ENCODE assay signal across 8 cellular contexts in the genomic region with DNA sequence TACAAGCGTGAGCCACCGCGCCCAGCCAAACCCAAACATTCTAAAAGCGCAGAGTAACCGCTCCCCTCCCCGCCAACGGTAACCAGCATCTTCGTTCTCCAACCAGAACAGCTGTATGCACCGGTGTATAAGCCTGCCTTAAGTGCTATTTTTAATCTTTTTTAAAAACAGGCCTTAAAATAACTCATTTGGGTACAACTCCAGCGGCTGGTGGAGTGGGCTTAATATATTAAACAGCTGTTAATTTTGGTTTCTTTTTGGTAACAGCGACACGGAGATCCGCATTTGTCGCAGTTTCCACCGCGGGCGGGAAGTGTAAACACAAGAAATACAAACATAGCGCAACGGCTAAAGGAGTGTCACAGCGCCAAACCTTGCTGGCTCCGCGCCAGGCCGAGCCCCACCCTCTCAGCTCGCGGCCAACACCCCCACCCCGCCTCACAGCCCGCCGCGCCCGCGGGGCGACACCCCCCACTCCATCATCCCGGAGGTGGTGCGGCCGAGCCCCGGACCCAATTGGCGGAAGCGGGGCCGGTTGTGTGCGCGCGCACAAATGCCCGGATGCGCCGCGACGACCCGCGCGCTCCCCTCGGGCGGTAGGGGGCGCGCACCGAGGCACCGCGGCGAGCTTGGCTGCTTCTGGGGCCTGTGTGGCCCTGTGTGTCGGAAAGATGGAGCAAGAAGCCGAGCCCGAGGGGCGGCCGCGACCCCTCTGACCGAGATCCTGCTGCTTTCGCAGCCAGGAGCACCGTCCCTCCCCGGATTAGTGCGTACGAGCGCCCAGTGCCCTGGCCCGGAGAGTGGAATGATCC. TPM values are rescaled to one million over a fixed set of nuclear protein-coding genes. Genes with fewer than 3 reads are reported as not detected.
DNase-seq lines count a peak whose midpoint lies in the region; ATAC-seq and TF ChIP-seq lines count a peak whose summit lies in the region.

A gene (plus strand): TSS at position 602 of the 812 bp plus-strand sequence. CDS start 301 bp downstream, outside the sequence.

- no peaks in the 10 kb centered on the region for H3K27me3 ChIP-seq in CD4-positive, CD25-positive, alpha-beta regulatory T cell (ENCODE audit: control insufficient read depth, insufficient read depth, low read length)

- peaks cover 37% of the 10 kb centered on the region for H3K4me1 ChIP-seq in CD4-positive, CD25-positive, alpha-beta regulatory T cell (ENCODE audit: control insufficient read depth, insufficient read depth, low read length, poor library complexity, severe bottlenecking)

- H3K36me3 ChIP-seq in CD4-positive, CD25-positive, alpha-beta regulatory T cell (ENCODE audit: control insufficient read depth, insufficient read depth, low read length), result peaks cover 10% of the 10 kb centered on the region

- peaks cover 0 to 2% (median 0%) of the 10 kb centered on the region in 7 donors for H3K9me3 Mint-ChIP-seq in CD4-positive, CD25-positive, alpha-beta regulatory T cell
- H3K9me3 Mint-ChIP-seq in activated CD4-positive, alpha-beta T cell treated with anti-CD3 and anti-CD28 coated beads, Interleukin-2, amount 10 ng/mL, durations not matched to agents 24 days and 14 days, result no peaks in the 10 kb centered on the region

- H3K36me3 Mint-ChIP-seq in CD4-positive, CD25-positive, alpha-beta regulatory T cell, result peaks cover 12% of the 10 kb centered on the region
- peaks cover 33% of the 10 kb centered on the region for H3K36me3 Mint-ChIP-seq in activated CD4-positive, alpha-beta T cell treated with anti-CD3 and anti-CD28 coated beads, Interleukin-2, amount 10 ng/mL, durations not matched to agents 24 days and 14 days (ENCODE audit: low read depth)

- peak within 1 kb of the TSS; percentile 89 to 99 (median 95) for H3K4me3 Mint-ChIP-seq in CD4-positive, CD25-positive, alpha-beta regulatory T cell
- H3K4me3 Mint-ChIP-seq in activated CD4-positive, alpha-beta T cell treated with anti-CD3 and anti-CD28 coated beads, Interleukin-2, amount 10 ng/mL, durations not matched to agents 24 days and 14 days, result peak within 1 kb of the TSS; percentile 90

- peak; percentile 96 to 98 (median 97) for DNase-seq in CD4-positive, CD25-positive, alpha-beta regulatory T cell
- DNase-seq in NCI-H526 treated with DMSO at 0.1 percent for 48 hours (lab: John Stamatoyannopoulos, UW) (peak; percentile 89), coronary artery (ENCODE audit: low spot score) (peak; percentile 95), left lobe of liver (ENCODE audit: low spot score) (peak; percentile 98)
- peak; percentile 99 for DNase-seq in activated CD4-positive, alpha-beta T cell treated with anti-CD3 and anti-CD28 coated beads, Interleukin-2, amount 10 ng/mL, durations not matched to agents 24 days and 14 days
- peak; percentile 91 for DNase-seq in stimulated activated CD4-positive, alpha-beta T cell treated with anti-CD3 and anti-CD28 coated beads, Interleukin-2, amount 100 ng/mL, for 4 hours (ENCODE audit: low read depth)

- peak within 1 kb of the TSS; percentile 98 to 99 (median 98) for H3K27ac Mint-ChIP-seq in CD4-positive, CD25-positive, alpha-beta regulatory T cell
- H3K27ac Mint-ChIP-seq in activated CD4-positive, alpha-beta T cell treated with anti-CD3 and anti-CD28 coated beads, Interleukin-2, amount 10 ng/mL, durations not matched to agents 24 days and 14 days, result peak within 1 kb of the TSS; percentile 98

- ATAC-seq in CD4-positive, CD25-positive, alpha-beta regulatory T cell (ENCODE audit: low read depth in 2 of 2), result peak; percentile 91 to 94
- peak; percentile 61 for ATAC-seq in GM19372 (IDR thresholded peaks at IDR 0.05; ENCODE audit: low read depth, unreplicated experiment)
- peak; percentile 73 for ATAC-seq in HG03521 (IDR thresholded peaks at IDR 0.05; ENCODE audit: unreplicated experiment)
- ATAC-seq in left lobe of liver, result peak; percentile 85

- H3K4me3 ChIP-seq in CD4-positive, CD25-positive, alpha-beta regulatory T cell (ENCODE audit: low read depth, low read length), result peak within 1 kb of the TSS; percentile 95
- H3K4me3 ChIP-seq in coronary artery, result peak within 1 kb of the TSS; percentile 93

- H3K27ac ChIP-seq in CD4-positive, CD25-positive, alpha-beta regulatory T cell (ENCODE audit: insufficient read depth, low read length, poor library complexity, severe bottlenecking), result peak within 1 kb of the TSS; percentile 95
- peak within 1 kb of the TSS; percentile 97 to 98 for H3K27ac ChIP-seq in coronary artery

- peak; percentile 89 for TF ChIP-seq CTCF in coronary artery (IDR thresholded peaks at IDR 0.05)

- no peaks in the 10 kb centered on the region for H3K9me3 ChIP-seq in CD4-positive, CD25-positive, alpha-beta regulatory T cell (ENCODE audit: control insufficient read depth in 2 of 2, low read length in 2 of 2)

- H3K27me3 Mint-ChIP-seq in CD4-positive, CD25-positive, alpha-beta regulatory T cell, result peaks cover 4% of the 10 kb centered on the region
- peaks cover 3% of the 10 kb centered on the region for H3K27me3 Mint-ChIP-seq in activated CD4-positive, alpha-beta T cell treated with anti-CD3 and anti-CD28 coated beads, Interleukin-2, amount 10 ng/mL, durations not matched to agents 24 days and 14 days

- intact Hi-C loops in activated CD4-positive, alpha-beta T cell treated with anti-CD3 and anti-CD28 coated beads, Interleukin-2, amount 10 ng/mL, durations not matched to agents 24 days and 14 days (cut with micrococcal nuclease), result loop anchor here (1.0 to 10.0 kb wide), 13 partner anchors 19 to 1539 kb away; a partner anchor contains a TSS

- peaks cover 7 to 42% (median 24%) of the 10 kb centered on the region in 4 donors for H3K4me1 Mint-ChIP-seq in CD4-positive, CD25-positive, alpha-beta regulatory T cell
- peaks cover 25% of the 10 kb centered on the region for H3K4me1 Mint-ChIP-seq in activated CD4-positive, alpha-beta T cell treated with anti-CD3 and anti-CD28 coated beads, Interleukin-2, amount 10 ng/mL, durations not matched to agents 24 days and 14 days

RNA-seq across cellular contexts. Expression of the gene that starts here (rescaled TPM):
- total RNA-seq in CD4-positive, CD25-positive, alpha-beta regulatory T cell, result 101 TPM
- 10 to 100 TPM; 21.8 to 26.4 (median 23.3) TPM for polyA plus RNA-seq in CD4-positive, CD25-positive, alpha-beta regulatory T cell
- 227 and 233 TPM in 2 replicates for total RNA-seq in activated CD4-positive, alpha-beta T cell treated with anti-CD3 and anti-CD28 coated beads, Interleukin-2, amount 10 ng/mL, durations not matched to agents 24 days and 14 days
- 49.2 TPM for total RNA-seq in left lobe of liver

Comparison
In these comparisons a context has a peak if more than half of its experiments do, and no peak if none do; other contexts are left out.
1. Peak in every context shown above with its lines: DNase-seq, ATAC-seq, H3K4me3 ChIP-seq and H3K27ac ChIP-seq.